In genomic region chr21:31064803-31065202, GRCh38 we compare ENCODE assay signal across 27 cellular contexts. TPM values are rescaled to one million over a fixed set of nuclear protein-coding genes. Genes with fewer than 3 reads are reported as not detected.
DNase-seq lines count a peak whose midpoint lies in the region; ATAC-seq, FAIRE-seq and TF ChIP-seq lines count a peak whose summit lies in the region.
"Had no signal": no experiment of that assay in that cellular context is flagged by ENCODE, and none has a peak within 500 bp of the region (broad histone marks: within the 10 kb centered on the region; RNA-seq: fewer than 3 reads in every experiment).

No MANE protein-coding gene starts in this region.

- H3T11ph ChIP-seq in H9 (ENCODE audit: low read length), result no peak overlapping the region

- no peaks in the 10 kb centered on the region for H3K27me3 ChIP-seq in naive thymus-derived CD4-positive, alpha-beta T cell (ENCODE audit: control insufficient read depth in 2 of 2, insufficient read depth in 2 of 2, low read length in 2 of 2)
- H3K27me3 ChIP-seq in H9 (ENCODE audit: insufficient read depth, low read length), result no peaks in the 10 kb centered on the region
- H3K27me3 ChIP-seq: BLaER1 treated with 17β-estradiol and CSF1 and Interleukin-3, amounts not matched to agents 10 nM and 100 nM; colonic mucosa; sigmoid colon; vagina had no signal

- H4K8ac ChIP-seq in H9 (replicated peaks; ENCODE audit: insufficient read length, low read depth, low read length), result no peak overlapping the region

- DNase-seq in HTR-8/SVneo (ENCODE audit: insufficient read length, low spot score) (no peak), DMS114 treated with DMSO at 0.1 percent for 48 hours (lab: John Stamatoyannopoulos, UW; ENCODE audit: unreplicated experiment) (no peak), H9 (no peak)
- DNase-seq in naive thymus-derived CD4-positive, alpha-beta T cell, result no peak
- DNase-seq in effector memory CD8-positive, alpha-beta T cell, result no peak
- DNase-seq: activated CD4-positive, alpha-beta T cell treated with anti-CD3 and anti-CD28 coated beads, Interleukin-2, amount 50 U/mL, for 4 hours; activated CD8-positive, alpha-beta memory T cell treated with anti-CD3 and anti-CD28 coated beads, Interleukin-2, amount 50 U/mL, for 48 hours; colonic mucosa; endodermal cell; head of caudate nucleus; NCI-H2081 treated with DMSO at 0.1 percent for 48 hours; NCI-H446 treated with DMSO at 0.1 percent for 48 hours; NK-92 treated with Interleukin-12 subunit alpha and Interleukin-12 subunit beta, amount 100 ng/mL, for 24 hours; sigmoid colon had no signal

- H3K56ac ChIP-seq in H9 (ENCODE audit: insufficient read length, low read depth, low read length), result no peak overlapping the region

- CTCF ChIA-PET in naive thymus-derived CD4-positive, alpha-beta T cell (lab: Charles Lee), result no interaction called here

- POLR2A ChIA-PET in naive thymus-derived CD4-positive, alpha-beta T cell (lab: Charles Lee), result no interaction called here

- no peak overlapping the region for H2BK20ac ChIP-seq in H9 (ENCODE audit: low read depth, low read length, poor library complexity, severe bottlenecking)

- H3K4ac ChIP-seq in H9 (ENCODE audit: low read depth, low read length), result no peak overlapping the region

- intact Hi-C loops in naive thymus-derived CD4-positive, alpha-beta T cell (cut with micrococcal nuclease), result no loop called here

- no peaks in the 10 kb centered on the region for H3K9me3 ChIP-seq in naive thymus-derived CD4-positive, alpha-beta T cell (ENCODE audit: control insufficient read depth in 2 of 3, low read length in 3 of 3)
- no peaks in the 10 kb centered on the region for H3K9me3 ChIP-seq in H9 (ENCODE audit: control insufficient read depth, low read depth, low read length)
- H3K9me3 ChIP-seq: BLaER1 treated with 17β-estradiol and CSF1 and Interleukin-3, amounts not matched to agents 10 nM and 100 nM; colonic mucosa; sigmoid colon; vagina had no signal

- no peak overlapping the region for H3K18ac ChIP-seq in H9 (ENCODE audit: insufficient read length, low read depth, low read length)

- H3K23me2 ChIP-seq in H9 (ENCODE audit: insufficient read length, low read depth, low read length, poor library complexity, severe bottlenecking), result no peaks in the 10 kb centered on the region

- H3K27ac ChIP-seq in naive thymus-derived CD4-positive, alpha-beta T cell (ENCODE audit: low read depth, low read length), result no peak overlapping the region
- no peak overlapping the region for H3K27ac ChIP-seq in H9 (ENCODE audit: insufficient read length, low read depth, low read length)
- H3K27ac ChIP-seq: BLaER1 treated with 17β-estradiol and CSF1 and Interleukin-3, amounts not matched to agents 10 nM and 100 nM; colonic mucosa; parathyroid adenoma; sigmoid colon; vagina had no signal

- peaks cover 0 to 17% (median 5%) of the 10 kb centered on the region in 5 donors for H3K27me3 Mint-ChIP-seq in naive thymus-derived CD4-positive, alpha-beta T cell
- H3K27me3 Mint-ChIP-seq in H9 (ENCODE audit: low read depth), result 0 out of 2 replicates have a peak, but pooled peaks cover 1% of the 10 kb centered on the region
- H3K27me3 Mint-ChIP-seq in effector memory CD8-positive, alpha-beta T cell, result peaks cover 7 to 18% of the 10 kb centered on the region in 2 donors

- peaks cover 0 to 6% (median 0%) of the 10 kb centered on the region in 7 donors for H3K4me1 Mint-ChIP-seq in naive thymus-derived CD4-positive, alpha-beta T cell
- no peaks in the 10 kb centered on the region for H3K4me1 Mint-ChIP-seq in H9
- H3K4me1 Mint-ChIP-seq in effector memory CD8-positive, alpha-beta T cell (ENCODE audit: low read depth in 2 of 2), result no peaks in the 10 kb centered on the region
- H3K4me1 Mint-ChIP-seq: brain, endodermal cell, mesothelial cell of epicardium had no signal

- H3K27ac Mint-ChIP-seq in naive thymus-derived CD4-positive, alpha-beta T cell, result no peak overlapping the region
- no peak overlapping the region for H3K27ac Mint-ChIP-seq in H9
- no peak overlapping the region for H3K27ac Mint-ChIP-seq in effector memory CD8-positive, alpha-beta T cell
- H3K27ac Mint-ChIP-seq: brain; endodermal cell; mesothelial cell of epicardium; natural killer cell treated with Interleukin-12 subunit alpha and Interleukin-12 subunit beta and Interleukin-15 and Interleukin-18, amount 100 ng/mL, for 72 hours had no signal

- no peaks in the 10 kb centered on the region for H3K36me3 ChIP-seq in naive thymus-derived CD4-positive, alpha-beta T cell (ENCODE audit: control insufficient read depth in 2 of 3, insufficient read depth in 3 of 3, low read length in 3 of 3)
- H3K36me3 ChIP-seq: BLaER1 treated with 17β-estradiol and CSF1 and Interleukin-3, amounts not matched to agents 10 nM and 100 nM; colonic mucosa; sigmoid colon; vagina had no signal

- no peaks in the 10 kb centered on the region for H3K79me1 ChIP-seq in H9 (ENCODE audit: insufficient read depth, low read depth, low read length, poor library complexity, severe bottlenecking)

- H2BK15ac ChIP-seq in H9 (ENCODE audit: low read depth, low read length), result no peak overlapping the region

- no peak overlapping the region for H3K14ac ChIP-seq in H9 (ENCODE audit: insufficient read depth, low read length)

- no peak overlapping the region for H3K4me3 ChIP-seq in naive thymus-derived CD4-positive, alpha-beta T cell (ENCODE audit: low read length)
- H3K4me3 ChIP-seq: BLaER1 treated with 17β-estradiol and CSF1 and Interleukin-3, amounts not matched to agents 10 nM and 100 nM; colonic mucosa; sigmoid colon; vagina had no signal

- H3K4me2 ChIP-seq in H9 (ENCODE audit: insufficient read depth, insufficient read length, low read length), result no peak overlapping the region
- H3K4me2 ChIP-seq: BLaER1 treated with 17β-estradiol and CSF1 and Interleukin-3, amounts not matched to agents 10 nM and 100 nM had no signal

- no peak overlapping the region for H3K23ac ChIP-seq in H9 (ENCODE audit: insufficient read length, low read depth, low read length)

- peaks cover 0 to 5% (median 0%) of the 10 kb centered on the region in 11 donors for H3K9me3 Mint-ChIP-seq in naive thymus-derived CD4-positive, alpha-beta T cell
- no peaks in the 10 kb centered on the region for H3K9me3 Mint-ChIP-seq in H9
- H3K9me3 Mint-ChIP-seq in effector memory CD8-positive, alpha-beta T cell, result no peaks in the 10 kb centered on the region
- H3K9me3 Mint-ChIP-seq: endodermal cell; natural killer cell treated with Interleukin-12 subunit alpha and Interleukin-12 subunit beta and Interleukin-15 and Interleukin-18, amount 100 ng/mL, for 72 hours had no signal

- H3K9ac ChIP-seq in H9 (ENCODE audit: extremely low read depth, insufficient read length, low read length), result no peak overlapping the region
- H3K9ac ChIP-seq: BLaER1 treated with 17β-estradiol and CSF1 and Interleukin-3, amounts not matched to agents 10 nM and 100 nM; parathyroid adenoma had no signal

- no CpG with 5 or more reads among the region's 3 CpGs for WGBS in H9 (ENCODE audit: extremely low coverage, insufficient read length, low lambda C conversion rate)

- peaks cover 0 to 3% (median 0%) of the 10 kb centered on the region in 5 donors for H3K36me3 Mint-ChIP-seq in naive thymus-derived CD4-positive, alpha-beta T cell
- H3K36me3 Mint-ChIP-seq in H9 (ENCODE audit: insufficient read depth in 1 of 3, low read depth in 3 of 3), result no peaks in the 10 kb centered on the region
- no peaks in the 10 kb centered on the region for H3K36me3 Mint-ChIP-seq in effector memory CD8-positive, alpha-beta T cell (ENCODE audit: insufficient read depth)
- H3K36me3 Mint-ChIP-seq: brain; mesothelial cell of epicardium; natural killer cell treated with Interleukin-12 subunit alpha and Interleukin-12 subunit beta and Interleukin-15 and Interleukin-18, amount 100 ng/mL, for 72 hours had no signal

- H2AFZ ChIP-seq in H9 (ENCODE audit: low read length), result no peak overlapping the region
- H2AFZ ChIP-seq: parathyroid adenoma had no signal

- H4K5ac ChIP-seq in H9 (ENCODE audit: insufficient read length, low read depth, low read length), result no peak overlapping the region

- no peaks in the 10 kb centered on the region for H3K79me2 ChIP-seq in H9 (ENCODE audit: insufficient read depth, low read length)
- H3K79me2 ChIP-seq: parathyroid adenoma had no signal

- FAIRE-seq in HTR-8/SVneo (lab: Jason Lieb, UNC), result peak; percentile 28
- FAIRE-seq: H54 had no signal

- no peak overlapping the region for H2BK120ac ChIP-seq in H9 (ENCODE audit: low read depth, low read length, poor library complexity, severe bottlenecking)

- H3K4me3 Mint-ChIP-seq in naive thymus-derived CD4-positive, alpha-beta T cell, result no peak overlapping the region
- no peak overlapping the region for H3K4me3 Mint-ChIP-seq in H9
- no peak overlapping the region for H3K4me3 Mint-ChIP-seq in effector memory CD8-positive, alpha-beta T cell
- H3K4me3 Mint-ChIP-seq: brain; endodermal cell; mesothelial cell of epicardium; natural killer cell treated with Interleukin-12 subunit alpha and Interleukin-12 subunit beta and Interleukin-15 and Interleukin-18, amount 100 ng/mL, for 72 hours had no signal

- no peak overlapping the region for H2AK5ac ChIP-seq in H9 (ENCODE audit: insufficient read length, low read length)

- H4K91ac ChIP-seq in H9 (ENCODE audit: insufficient read length, low read depth, low read length), result no peak overlapping the region

- no peaks in the 10 kb centered on the region for H4K20me1 ChIP-seq in H9 (ENCODE audit: control insufficient read depth, insufficient read depth, insufficient read length)
- H4K20me1 ChIP-seq: BLaER1 treated with 17β-estradiol and CSF1 and Interleukin-3, amounts not matched to agents 10 nM and 100 nM had no signal

- H3K4me1 ChIP-seq in naive thymus-derived CD4-positive, alpha-beta T cell (ENCODE audit: control insufficient read depth in 2 of 2, insufficient read depth in 2 of 2, low read length in 2 of 2), result no peaks in the 10 kb centered on the region
- H3K4me1 ChIP-seq in H9 (ENCODE audit: insufficient read depth, low read length), result no peaks in the 10 kb centered on the region
- H3K4me1 ChIP-seq: BLaER1 treated with 17β-estradiol and CSF1 and Interleukin-3, amounts not matched to agents 10 nM and 100 nM; colonic mucosa; parathyroid adenoma; sigmoid colon; vagina had no signal

- no peak for TF ChIP-seq CTCF in H9 (conservative IDR thresholded peaks at IDR 0.05)

- H2BK12ac ChIP-seq in H9 (ENCODE audit: insufficient read length, low read depth, low read length), result no peak overlapping the region

- ATAC-seq in GM18502 (IDR thresholded peaks at IDR 0.05; ENCODE audit: poor library complexity, unreplicated experiment) (peak; percentile 86), GM19463 (IDR thresholded peaks at IDR 0.05; ENCODE audit: unreplicated experiment) (peak; percentile 89), HG02884 (IDR thresholded peaks at IDR 0.05; ENCODE audit: unreplicated experiment) (peak; percentile 99)
- ATAC-seq in naive thymus-derived CD4-positive, alpha-beta T cell, result no peak
- no peak for ATAC-seq in effector memory CD8-positive, alpha-beta T cell (replicated peaks)
- ATAC-seq: left lobe of liver; natural killer cell treated with Interleukin-12 subunit alpha and Interleukin-12 subunit beta and Interleukin-15 and Interleukin-18, amount 100 ng/mL, for 72 hours had no signal

- H2BK5ac ChIP-seq in H9 (ENCODE audit: insufficient read length, low read length), result no peak overlapping the region

RNA-seq across cellular contexts. Expression of gene KRTAP19-8, which starts 26.5 kb away (rescaled TPM):
- not detected for total RNA-seq in naive thymus-derived CD4-positive, alpha-beta T cell
- polyA plus RNA-seq in naive thymus-derived CD4-positive, alpha-beta T cell, result not detected
- total RNA-seq in H9 (2021), result not detected in 2 replicates
- total RNA-seq: colonic mucosa; endodermal cell; left lobe of liver; mesothelial cell of epicardium; natural killer cell treated with Interleukin-12 subunit alpha and Interleukin-12 subunit beta and Interleukin-15 and Interleukin-18, amount 100 ng/mL, for 72 hours; RPMI7951; sigmoid colon; T-helper 2 cell treated with Interferon-gamma antibody and Interleukin-4, amounts not matched to agents 100 ng/mL and 5 ng/mL, for 36 hours; vagina had no signal
- polyA plus RNA-seq: sigmoid colon had no signal

Comparison
In these comparisons a context has a peak if more than half of its experiments do, and no peak if none do; other contexts are left out.
1. ATAC-seq: peak in GM18502 (single experiment), GM19463 (single experiment) and HG02884 (single experiment); none in naive thymus-derived CD4-positive, alpha-beta T cell (single experiment) and effector memory CD8-positive, alpha-beta T cell (single experiment).